26 cellular contexts compared by ENCODE assay signal in the genomic region with DNA sequence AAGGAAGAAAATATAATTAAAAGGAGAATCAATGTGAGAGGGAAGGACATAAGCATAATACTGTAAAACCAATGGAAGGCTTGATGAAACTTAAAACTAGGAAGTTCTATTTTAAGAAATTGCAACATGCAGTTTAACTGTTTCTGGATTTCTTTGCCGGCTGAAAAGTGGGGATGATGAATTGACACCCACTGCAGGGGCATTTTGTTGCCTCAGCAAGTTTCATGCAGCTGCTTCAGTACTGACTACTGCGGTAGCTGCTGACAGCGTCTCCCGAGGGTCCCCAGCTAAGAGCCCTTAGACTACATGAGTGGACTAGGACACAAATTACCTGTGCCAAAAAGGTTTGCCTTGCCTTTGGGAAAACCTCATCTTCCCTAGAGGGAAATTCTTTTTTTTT.
DNase-seq lines count a peak whose midpoint lies in the region; ATAC-seq and TF ChIP-seq lines count a peak whose summit lies in the region.
"Had no signal": no experiment of that assay in that cellular context is flagged by ENCODE, and none has a peak within 500 bp of the region (broad histone marks: within the 10 kb centered on the region; RNA-seq: fewer than 3 reads in every experiment).

No MANE protein-coding gene starts in this region.

- intact Hi-C loops in left lung (cut with DNase I) = no loop called here

- no peaks in the 10 kb centered on the region for H3K27me3 ChIP-seq in BLaER1 treated with 17β-estradiol and CSF1 and Interleukin-3, amounts not matched to agents 10 nM and 100 nM
- H3K27me3 ChIP-seq in left lung = no peaks in the 10 kb centered on the region
- H3K27me3 ChIP-seq: BLaER1, brain microvascular endothelial cell, esophagus squamous epithelium, stomach, tibial nerve had no signal

- H3K4me3 ChIP-seq in BLaER1 treated with 17β-estradiol and CSF1 and Interleukin-3, amounts not matched to agents 10 nM and 100 nM = no peak overlapping the region; a peak in 1 of 20 replicates
- no peak overlapping the region for H3K4me3 ChIP-seq in left lung
- H3K4me3 ChIP-seq: A549, BLaER1, esophagus squamous epithelium, stomach, tibial nerve had no signal

- H3K4me3 Mint-ChIP-seq in glutamatergic neuron (ENCODE audit: unreplicated experiment) = no peak overlapping the region
- H3K4me3 Mint-ChIP-seq: activated naive CD8-positive, alpha-beta T cell treated with anti-CD3 and anti-CD28 coated beads, Interleukin-2, amount 10 ng/mL, durations not matched to agents 7 days and 5 days; naive B cell had no signal

- peaks cover 0 to 20% (median 8%) of the 10 kb centered on the region in 11 experiments; a peak in 11 of 22 replicates for H3K9me3 ChIP-seq in BLaER1 treated with 17β-estradiol and CSF1 and Interleukin-3, amounts not matched to agents 10 nM and 100 nM (replicated peaks in 1 of 11)
- no peaks in the 10 kb centered on the region for H3K9me3 ChIP-seq in left lung
- H3K9me3 ChIP-seq: esophagus squamous epithelium, SK-N-SH, stomach, tibial nerve had no signal

- no peak for TF ChIP-seq CTCF in left lung (IDR thresholded peaks at IDR 0.05)
- no peak for TF ChIP-seq CTCF in glutamatergic neuron (IDR thresholded peaks at IDR 0.05; ENCODE audit: partially characterized antibody, unreplicated experiment)

- H3K4me2 ChIP-seq in BLaER1 treated with 17β-estradiol and CSF1 and Interleukin-3, amounts not matched to agents 10 nM and 100 nM = peak overlapping the region in 7 of 11 experiments; percentile 44 to 84 (median 72); a peak in 14 of 22 replicates
- H3K4me2 ChIP-seq: A549, BLaER1, SK-N-SH had no signal

- H3K36me3 ChIP-seq in BLaER1 treated with 17β-estradiol and CSF1 and Interleukin-3, amounts not matched to agents 10 nM and 100 nM = no peaks in the 10 kb centered on the region
- no peaks in the 10 kb centered on the region for H3K36me3 ChIP-seq in left lung
- H3K36me3 ChIP-seq: BLaER1, brain microvascular endothelial cell, esophagus squamous epithelium, stomach, tibial nerve had no signal

- peaks cover 0 to 57% (median 14%) of the 10 kb centered on the region in 10 experiments; a peak in 16 of 20 replicates for H3K4me1 ChIP-seq in BLaER1 treated with 17β-estradiol and CSF1 and Interleukin-3, amounts not matched to agents 10 nM and 100 nM
- H3K4me1 ChIP-seq in left lung = peaks cover 0 to 15% of the 10 kb centered on the region in 2 donors
- H3K4me1 ChIP-seq: A549, BLaER1, esophagus squamous epithelium had no signal

- no peaks in the 10 kb centered on the region for H3K36me3 Mint-ChIP-seq in glutamatergic neuron (ENCODE audit: unreplicated experiment)

- no peak overlapping the region for H3K27ac Mint-ChIP-seq in glutamatergic neuron (ENCODE audit: unreplicated experiment)
- H3K27ac Mint-ChIP-seq: activated naive CD8-positive, alpha-beta T cell treated with anti-CD3 and anti-CD28 coated beads, Interleukin-2, amount 10 ng/mL, durations not matched to agents 7 days and 5 days had no signal

- H3K27ac ChIP-seq in BLaER1 treated with 17β-estradiol and CSF1 and Interleukin-3, amounts not matched to agents 10 nM and 100 nM = peak overlapping the region in 7 of 11 experiments; percentile 21 to 89 (median 78); a peak in 13 of 22 replicates
- H3K27ac ChIP-seq in left lung = peak overlapping the region in 1 of 2 donors; percentile 33
- H3K27ac ChIP-seq: A549, BLaER1, brain microvascular endothelial cell, esophagus squamous epithelium, stomach, tibial nerve had no signal

- H3K4me1 Mint-ChIP-seq in glutamatergic neuron (ENCODE audit: low read depth, unreplicated experiment) = no peaks in the 10 kb centered on the region
- H3K4me1 Mint-ChIP-seq: activated naive CD8-positive, alpha-beta T cell treated with anti-CD3 and anti-CD28 coated beads, Interleukin-2, amount 10 ng/mL, durations not matched to agents 7 days and 5 days had no signal

- no peaks in the 10 kb centered on the region for H3K27me3 Mint-ChIP-seq in glutamatergic neuron (ENCODE audit: unreplicated experiment)
- H3K27me3 Mint-ChIP-seq: activated naive CD8-positive, alpha-beta T cell treated with anti-CD3 and anti-CD28 coated beads, Interleukin-2, amount 10 ng/mL, durations not matched to agents 7 days and 5 days had no signal

- H3K9me3 Mint-ChIP-seq in glutamatergic neuron (ENCODE audit: unreplicated experiment) = peaks cover 2% of the 10 kb centered on the region

- H4K20me1 ChIP-seq in BLaER1 treated with 17β-estradiol and CSF1 and Interleukin-3, amounts not matched to agents 10 nM and 100 nM = no peaks in the 10 kb centered on the region
- H4K20me1 ChIP-seq: BLaER1 had no signal

- peak overlapping the region in 5 of 11 experiments; percentile 47 to 71 (median 65); a peak in 9 of 22 replicates for H3K9ac ChIP-seq in BLaER1 treated with 17β-estradiol and CSF1 and Interleukin-3, amounts not matched to agents 10 nM and 100 nM
- H3K9ac ChIP-seq: BLaER1, SK-N-SH had no signal

- ATAC-seq in left lung (peak; percentile 42), GM19463 (IDR thresholded peaks at IDR 0.05; ENCODE audit: unreplicated experiment) (no peak)
- ATAC-seq: A549, right cardiac atrium had no signal

- DNase-seq in LHCN-M2 (ENCODE audit: low read depth) (peak; percentile 48), SKM-1 (lab: John Stamatoyannopoulos, UW; ENCODE audit: unreplicated experiment) (peak; percentile 60), left lung (peak in 1 of 2 donors; percentile 42), glutamatergic neuron (no peak), foreskin melanocyte (no peak)
- no peak for DNase-seq in effector CD8-positive, alpha-beta T cell (lab: John Stamatoyannopoulos, UW)
- DNase-seq: activated CD4-positive, alpha-beta T cell treated with anti-CD3 and anti-CD28 coated beads, Interleukin-2, amount 50 U/mL, for 48 hours; activated CD4-positive, CD25-positive, alpha-beta regulatory T cell; activated naive CD8-positive, alpha-beta T cell treated with anti-CD3 and anti-CD28 coated beads, Interleukin-2, amount 10 ng/mL, durations not matched to agents 7 days and 5 days; brain microvascular endothelial cell; esophagus squamous epithelium; H7; kidney glomerular epithelial cell; mammary epithelial cell; naive B cell; NCI-H2107; NCI-H510A treated with DMSO at 0.1 percent for 48 hours; NK-92 treated with Interleukin-12 subunit alpha and Interleukin-12 subunit beta, amount 100 ng/mL, for 24 hours; right cardiac atrium; SK-N-SH; stomach had no signal

Comparison
In these comparisons a context has a peak if more than half of its experiments do, and no peak if none do; other contexts are left out.
1. DNase-seq: peak in LHCN-M2 (single experiment) and SKM-1 (single experiment); none in glutamatergic neuron (single experiment), foreskin melanocyte (single experiment) and effector CD8-positive, alpha-beta T cell (single experiment).